In genomic region chr7:11082552-11083213, GRCh38 we compare ENCODE assay signal across 1 cellular context.
TF ChIP-seq lines count a peak whose summit lies in the region.

No MANE protein-coding gene starts in this region.

TF ChIP-seq in K562, 482 proteins besides CTCF, POLR2A, EP300 and RAD21:
- TF ChIP-seq SRSF7 (optimal IDR thresholded peaks at IDR 0.05; ENCODE audit: low read depth, low read length) (no peak), JUN (IDR thresholded peaks at IDR 0.05; ENCODE audit: borderline replicate concordance, low read depth, low read length) (no peak), JUN (CRISPR knock-in tag; IDR thresholded peaks at IDR 0.05; ENCODE audit: borderline replicate concordance) (no peak), GATAD2B (IDR thresholded peaks at IDR 0.05; ENCODE audit: borderline replicate concordance) (no peak), ZNF277 (CRISPR knock-in tag; IDR thresholded peaks at IDR 0.05; ENCODE audit: borderline replicate concordance) (no peak), CBFA2T3 (IDR thresholded peaks at IDR 0.05) (peak; percentile 39; the same call in 1 of the 2 replicates), CBFA2T2 (conservative IDR thresholded peaks at IDR 0.05) (peak; percentile 23; the same call in 1 of the 2 replicates), PCBP1 (IDR thresholded peaks at IDR 0.05; ENCODE audit: low read depth, low read length, poor library complexity, severe bottlenecking) (no peak), SRF (CRISPR knock-in tag; IDR thresholded peaks at IDR 0.05) (peak in 1 of 2 experiments; percentile 88; a peak in 2 of 4 replicates)
